Comparison of ENCODE assay signal across 9 cellular contexts in genomic region chr10:79331709-79332108, GRCh38. TPM values are rescaled to one million over a fixed set of nuclear protein-coding genes. Genes with fewer than 3 reads are reported as not detected.
DNase-seq lines count a peak whose midpoint lies in the region; ATAC-seq and TF ChIP-seq lines count a peak whose summit lies in the region.
"Had no signal": no experiment of that assay in that cellular context is flagged by ENCODE, and none has a peak within 500 bp of the region (broad histone marks: within the 10 kb centered on the region; RNA-seq: fewer than 3 reads in every experiment).

No MANE protein-coding gene starts in this region.

- intact Hi-C loops in heart left ventricle (cut with DNase I): no loop called here
- intact Hi-C loops in Caco-2 (cut with micrococcal nuclease; ENCODE audit: unreplicated experiment): no loop called here

- no peaks in the 10 kb centered on the region for H3K9me3 Mint-ChIP-seq in activated CD8-positive, alpha-beta memory T cell treated with anti-CD3 and anti-CD28 coated beads, Interleukin-2, amount 10 ng/mL, durations not matched to agents 7 days and 5 days (ENCODE audit: low read depth)
- no peaks in the 10 kb centered on the region for H3K9me3 Mint-ChIP-seq in Caco-2 (ENCODE audit: unreplicated experiment)

- no peaks in the 10 kb centered on the region for H3K27me3 Mint-ChIP-seq in activated CD8-positive, alpha-beta memory T cell treated with anti-CD3 and anti-CD28 coated beads, Interleukin-2, amount 10 ng/mL, durations not matched to agents 7 days and 5 days
- H3K27me3 Mint-ChIP-seq in Caco-2 (ENCODE audit: insufficient read depth, unreplicated experiment): no peaks in the 10 kb centered on the region

- H3K9me3 ChIP-seq in heart left ventricle: no peaks in the 10 kb centered on the region
- no peaks in the 10 kb centered on the region for H3K9me3 ChIP-seq in Caco-2

- POLR2A ChIA-PET in Caco-2 (lab: Charles Lee): no interaction called here

- H3K4me3 ChIP-seq in heart left ventricle: no peak overlapping the region
- no peak overlapping the region for H3K4me3 ChIP-seq in Caco-2 (ENCODE audit: low read depth, low read length)

- peak; percentile 96 for DNase-seq in CD1c-positive myeloid dendritic cell (ENCODE audit: extremely low spot score)
- peak; percentile 44 for DNase-seq in KBM-7
- peak; percentile 87 for DNase-seq in activated CD8-positive, alpha-beta memory T cell treated with anti-CD3 and anti-CD28 coated beads, Interleukin-2, amount 10 ng/mL, durations not matched to agents 7 days and 5 days
- peak; percentile 54 to 69 (median 65) for DNase-seq in heart left ventricle
- peak; percentile 51 to 68 for DNase-seq in stimulated activated CD8-positive, alpha-beta memory T cell treated with anti-CD3 and anti-CD28 coated beads, Interleukin-15, amount 100 ng/mL, for 4 hours (ENCODE audit: low read depth in 2 of 2)
- no peak for DNase-seq in Caco-2
- DNase-seq in hippocampal formation (lab: John Stamatoyannopoulos, UW): no peak

- no TSS peak for BruUV-seq in Caco-2 (replicated peaks; lab: Mats Ljungman, UMichigan)

- peak; percentile 76 for ATAC-seq in GM21360 (IDR thresholded peaks at IDR 0.05; ENCODE audit: unreplicated experiment)
- ATAC-seq in activated CD8-positive, alpha-beta memory T cell treated with anti-CD3 and anti-CD28 coated beads, Interleukin-2, amount 10 ng/mL, durations not matched to agents 7 days and 5 days: peak; percentile 94
- ATAC-seq in heart left ventricle: peak; percentile 43 to 76 (median 68)

- peak overlapping the region; percentile 82 for H3K27ac Mint-ChIP-seq in activated CD8-positive, alpha-beta memory T cell treated with anti-CD3 and anti-CD28 coated beads, Interleukin-2, amount 10 ng/mL, durations not matched to agents 7 days and 5 days
- no peak overlapping the region for H3K27ac Mint-ChIP-seq in Caco-2 (ENCODE audit: unreplicated experiment)

- no peak for TF ChIP-seq POLR2A in heart left ventricle (IDR thresholded peaks at IDR 0.05)

- H3K36me3 ChIP-seq in heart left ventricle (no peaks in the 10 kb centered on the region), Caco-2 (ENCODE audit: control insufficient read depth, insufficient read depth, low read length) (no peaks in the 10 kb centered on the region)

- H3K27ac ChIP-seq in heart left ventricle: peak overlapping the region in 1 of 12 donors; percentile 15
- H3K27ac ChIP-seq: HL-60 had no signal

- WGBS in heart left ventricle, 4 donors: 55 to 65% (median 60%) methylated on average over 5 to 6 of the region's 6 CpGs

- peaks cover 2% of the 10 kb centered on the region for H3K36me3 Mint-ChIP-seq in activated CD8-positive, alpha-beta memory T cell treated with anti-CD3 and anti-CD28 coated beads, Interleukin-2, amount 10 ng/mL, durations not matched to agents 7 days and 5 days
- no peaks in the 10 kb centered on the region for H3K36me3 Mint-ChIP-seq in Caco-2 (ENCODE audit: insufficient read depth, unreplicated experiment)

- CTCF ChIA-PET in activated CD8-positive, alpha-beta memory T cell treated with anti-CD3 and anti-CD28 coated beads, Interleukin-2, amount 10 ng/mL, durations not matched to agents 7 days and 5 days (lab: Charles Lee): interaction anchor here (1.0 to 1.6 kb wide), 3 partner anchors 9 to 16 kb away, joined by 3 to 8 read pairs (median 4); no protein-coding TSS in a partner anchor
- CTCF ChIA-PET in Caco-2 (lab: Charles Lee): interaction anchor here (0.8 kb wide), 1 partner anchor 136 kb away, joined by 6 read pairs; no protein-coding TSS in a partner anchor

- H3K4me1 Mint-ChIP-seq in activated CD8-positive, alpha-beta memory T cell treated with anti-CD3 and anti-CD28 coated beads, Interleukin-2, amount 10 ng/mL, durations not matched to agents 7 days and 5 days: peaks cover 26% of the 10 kb centered on the region
- no peaks in the 10 kb centered on the region for H3K4me1 Mint-ChIP-seq in Caco-2 (ENCODE audit: low read depth, unreplicated experiment)

- in situ Hi-C loops in KBM-7 (cut with MboI; ENCODE audit: low pct_unique_long_range_greater_than_20kb, low sequenced_read_pairs): no loop called here

- no peak for TF ChIP-seq CTCF in heart left ventricle (IDR thresholded peaks at IDR 0.05)
- no peak for TF ChIP-seq CTCF in Caco-2 (IDR thresholded peaks at IDR 0.05; ENCODE audit: insufficient read depth in 1 of 2, low read depth in 1 of 2, low read length in 1 of 2, severe bottlenecking in 1 of 2, unreplicated experiment in 1 of 2)

- H3K4me3 Mint-ChIP-seq in activated CD8-positive, alpha-beta memory T cell treated with anti-CD3 and anti-CD28 coated beads, Interleukin-2, amount 10 ng/mL, durations not matched to agents 7 days and 5 days: no peak overlapping the region
- H3K4me3 Mint-ChIP-seq in Caco-2 (ENCODE audit: unreplicated experiment): no peak overlapping the region

- H3K4me1 ChIP-seq in heart left ventricle (peaks cover 0 to 10% (median 0%) of the 10 kb centered on the region in 12 donors), Caco-2 (no peaks in the 10 kb centered on the region)

- no peaks in the 10 kb centered on the region for H3K27me3 ChIP-seq in heart left ventricle
- H3K27me3 ChIP-seq in Caco-2 (replicated peaks; ENCODE audit: control insufficient read depth, insufficient read depth, low read length): no peaks in the 10 kb centered on the region

RNA-seq across cellular contexts. Expression of gene PPIF, which starts 15.6 kb away (rescaled TPM):
- total RNA-seq in activated CD8-positive, alpha-beta memory T cell treated with anti-CD3 and anti-CD28 coated beads, Interleukin-2, amount 10 ng/mL, durations not matched to agents 7 days and 5 days: 100 to 1,000 TPM; 119 to 144 TPM
- total RNA-seq in heart left ventricle (100 to 1,000 TPM in 8 of 9 donors, 10 to 100 TPM in 1; 86.3 to 180 (median 128) TPM), Caco-2 (2022) (116 and 133 TPM in 2 replicates)
- polyA plus RNA-seq in heart left ventricle: 100 to 1,000 TPM in 1 of 2 donors, 10 to 100 TPM in 1; 82.8 to 193 TPM

Comparison
In these comparisons a context has a peak if more than half of its experiments do, and no peak if none do; other contexts are left out.
1. DNase-seq: peak in CD1c-positive myeloid dendritic cell (single experiment), KBM-7 (single experiment), activated CD8-positive, alpha-beta memory T cell treated with anti-CD3 and anti-CD28 coated beads, Interleukin-2, amount 10 ng/mL, durations not matched to agents 7 days and 5 days (single experiment), heart left ventricle (5 of 5) and stimulated activated CD8-positive, alpha-beta memory T cell treated with anti-CD3 and anti-CD28 coated beads, Interleukin-15, amount 100 ng/mL, for 4 hours (2 of 2); none in Caco-2 (0 of 2) and hippocampal formation (0 of 2).
2. Peak in every context shown above with its lines, with median percentiles within 50 percentile points of each other: ATAC-seq.